Comparison of ENCODE assay signal across 1 cellular context in the genomic region with DNA sequence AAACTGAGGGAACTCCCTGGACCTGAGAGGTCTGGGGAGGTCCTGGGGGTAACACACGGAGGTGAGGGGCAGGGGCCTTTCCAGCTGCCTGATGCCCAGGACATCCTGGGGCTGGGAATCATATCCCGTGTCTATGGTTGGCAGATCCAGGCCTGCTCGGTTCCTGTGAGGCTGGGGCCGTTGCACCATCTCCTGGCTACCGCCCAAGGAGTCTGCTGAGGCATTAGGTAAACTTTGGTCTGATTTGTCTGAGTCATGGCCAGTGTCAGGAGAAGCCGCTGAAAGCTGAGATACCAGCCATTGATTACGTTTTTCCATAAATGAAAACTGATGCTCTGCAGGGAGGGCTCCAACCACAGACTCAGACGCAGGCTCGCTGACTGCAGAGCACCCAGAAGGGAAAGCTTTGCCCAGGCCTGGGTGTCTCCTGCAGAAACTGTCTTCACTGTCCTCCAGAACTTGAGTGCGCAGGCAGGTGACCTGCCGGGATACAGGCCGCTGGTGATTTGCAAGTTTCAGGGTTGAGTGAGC.
TF ChIP-seq lines count a peak whose summit lies in the region.

No MANE protein-coding gene starts in this region.

TF ChIP-seq in HCT116, 20 proteins besides CTCF, POLR2A, EP300 and RAD21 (continued from another document):
- TF ChIP-seq TCF7L2 (IDR thresholded peaks at IDR 0.05; ENCODE audit: borderline replicate concordance, extremely low read depth, insufficient read depth, insufficient read length) = peak; percentile 87
- peak; percentile 98 for TF ChIP-seq SIN3A (IDR thresholded peaks at IDR 0.05; ENCODE audit: low read depth)
